12 cellular contexts compared by ENCODE assay signal in the genomic region with DNA sequence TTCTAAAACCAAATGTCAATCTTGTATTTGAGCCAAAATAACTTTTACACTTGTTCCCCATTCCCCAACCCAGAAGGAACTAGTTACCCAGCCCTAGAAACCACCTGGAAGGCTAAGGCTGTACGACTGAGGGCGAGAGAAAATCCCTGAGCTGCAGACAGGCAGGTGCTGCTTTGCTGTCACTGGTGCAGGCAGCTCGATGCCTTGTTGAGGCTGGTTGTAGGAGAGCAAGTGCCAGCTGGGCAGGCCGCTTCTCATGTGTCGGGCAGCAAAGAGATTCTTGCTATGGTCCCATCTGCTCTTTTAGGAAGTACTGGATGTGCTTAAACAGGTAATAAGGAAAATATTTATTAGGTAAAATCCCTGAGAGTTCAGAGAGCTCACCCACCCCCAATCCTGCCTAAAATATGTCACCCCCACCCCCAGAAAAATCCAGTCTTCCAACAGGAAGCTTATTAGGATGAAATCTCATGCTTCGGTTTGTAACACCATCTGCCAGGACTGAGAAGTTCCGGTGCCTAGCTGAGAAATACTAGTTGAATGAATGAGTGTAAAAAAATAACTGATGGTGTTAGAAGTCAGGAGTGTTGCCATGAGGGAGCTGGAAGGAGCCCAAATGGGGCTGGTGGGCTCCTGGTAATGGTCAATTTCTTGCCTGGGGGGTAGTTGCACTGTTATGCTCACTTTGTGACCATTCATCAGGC.
A peak's percentile ranks its signal among the peaks of the same experiment; 100 is the strongest.
DNase-seq lines count a peak whose midpoint lies in the region; ATAC-seq and TF ChIP-seq lines count a peak whose summit lies in the region.
"Had no signal": no experiment of that assay in that cellular context is flagged by ENCODE, and none has a peak within 500 bp of the region (broad histone marks: within the 10 kb centered on the region; RNA-seq: fewer than 3 reads in every experiment).

No MANE protein-coding gene starts in this region.

- H3K4me1 Mint-ChIP-seq in type B pancreatic cell (ENCODE audit: unreplicated experiment) = peaks cover 12% of the 10 kb centered on the region
- H3K4me1 Mint-ChIP-seq in WTC11 = peaks cover 19% of the 10 kb centered on the region
- H3K4me1 Mint-ChIP-seq in activated T-helper 17 cell treated with anti-CD3 and anti-CD28 coated beads, Interleukin-2, amount 50 U/mL, for 72 hours = no peaks in the 10 kb centered on the region

- H3K27me3 ChIP-seq in foreskin keratinocyte = no peaks in the 10 kb centered on the region
- H3K27me3 ChIP-seq: MG63 had no signal

- peaks cover 17% of the 10 kb centered on the region for H3K36me3 Mint-ChIP-seq in type B pancreatic cell
- H3K36me3 Mint-ChIP-seq in WTC11 = peaks cover 9% of the 10 kb centered on the region
- H3K36me3 Mint-ChIP-seq in activated T-helper 17 cell treated with anti-CD3 and anti-CD28 coated beads, Interleukin-2, amount 50 U/mL, for 72 hours (ENCODE audit: low read depth) = peaks cover 6% of the 10 kb centered on the region

- no peak for DNase-seq in Right ventricle myocardium superior
- no peak for DNase-seq in Right ventricle myocardium inferior (ENCODE audit: missing footprints)
- DNase-seq in NCI-H1694 treated with DMSO at 0.1 percent for 48 hours (lab: John Stamatoyannopoulos, UW) = peak; percentile 83
- DNase-seq in foreskin keratinocyte = no peak
- no peak for DNase-seq in type B pancreatic cell (ENCODE audit: extremely low spot score, unreplicated experiment)
- DNase-seq in WTC11 (ENCODE audit: low spot score) = no peak
- DNase-seq in activated CD4-positive, CD25-positive, alpha-beta regulatory T cell treated with anti-CD3 and anti-CD28 coated beads, Interleukin-2, amount 50 U/mL, for 72 hours = no peak
- DNase-seq: activated T-cell treated with anti-CD3 and anti-CD28 coated beads, Interleukin-2, amount 50 U/mL, for 24 hours; effector CD8-positive, alpha-beta T cell; MG63 had no signal

- H3K27me3 Mint-ChIP-seq in type B pancreatic cell (no peaks in the 10 kb centered on the region), WTC11 (ENCODE audit: low read depth) (no peaks in the 10 kb centered on the region)
- no peaks in the 10 kb centered on the region for H3K27me3 Mint-ChIP-seq in activated T-helper 17 cell treated with anti-CD3 and anti-CD28 coated beads, Interleukin-2, amount 50 U/mL, for 72 hours
- H3K27me3 Mint-ChIP-seq: activated T-cell treated with anti-CD3 and anti-CD28 coated beads, Interleukin-2, amount 50 U/mL, for 24 hours had no signal

- H3K4me1 ChIP-seq in foreskin keratinocyte = peaks cover 48% of the 10 kb centered on the region

- intact Hi-C loops in Right ventricle myocardium superior (cut with DNase I) (no loop called here), Right ventricle myocardium inferior (cut with DNase I) (no loop called here)

- peak overlapping the region; percentile 91 for H3K27ac Mint-ChIP-seq in type B pancreatic cell
- H3K27ac Mint-ChIP-seq in WTC11 = no peak overlapping the region
- no peak overlapping the region for H3K27ac Mint-ChIP-seq in activated T-helper 17 cell treated with anti-CD3 and anti-CD28 coated beads, Interleukin-2, amount 50 U/mL, for 72 hours
- H3K27ac Mint-ChIP-seq: activated T-cell treated with anti-CD3 and anti-CD28 coated beads, Interleukin-2, amount 50 U/mL, for 24 hours had no signal

- H3K9me3 Mint-ChIP-seq in type B pancreatic cell (no peaks in the 10 kb centered on the region), WTC11 (no peaks in the 10 kb centered on the region)
- no peaks in the 10 kb centered on the region for H3K9me3 Mint-ChIP-seq in activated T-helper 17 cell treated with anti-CD3 and anti-CD28 coated beads, Interleukin-2, amount 50 U/mL, for 72 hours
- H3K9me3 Mint-ChIP-seq: activated T-cell treated with anti-CD3 and anti-CD28 coated beads, Interleukin-2, amount 50 U/mL, for 24 hours had no signal

- CTCF ChIA-PET in WTC11 (lab: Charles Lee) = no interaction called here

- peak; percentile 25 for ATAC-seq in Right ventricle myocardium superior (ENCODE audit: poor library complexity)
- ATAC-seq in Right ventricle myocardium inferior = no peak
- no peak for ATAC-seq in foreskin keratinocyte
- ATAC-seq in WTC11 = no peak
- no peak for ATAC-seq in activated T-helper 17 cell treated with anti-CD3 and anti-CD28 coated beads, Interleukin-2, amount 50 U/mL, for 72 hours (replicated peaks)

- peak overlapping the region; percentile 90 for H3K27ac ChIP-seq in foreskin keratinocyte
- H3K27ac ChIP-seq: C4-2B had no signal

- TF ChIP-seq CTCF in foreskin keratinocyte (conservative IDR thresholded peaks at IDR 0.05) (no peak), type B pancreatic cell (conservative IDR thresholded peaks at IDR 0.05) (no peak), WTC11 (IDR thresholded peaks at IDR 0.05) (no peak)

- POLR2A ChIA-PET in WTC11 (lab: Charles Lee) = no interaction called here

- H3K4me3 Mint-ChIP-seq in type B pancreatic cell = no peak overlapping the region
- H3K4me3 Mint-ChIP-seq in WTC11 = no peak overlapping the region
- no peak overlapping the region for H3K4me3 Mint-ChIP-seq in activated T-helper 17 cell treated with anti-CD3 and anti-CD28 coated beads, Interleukin-2, amount 50 U/mL, for 72 hours
- H3K4me3 Mint-ChIP-seq: activated T-cell treated with anti-CD3 and anti-CD28 coated beads, Interleukin-2, amount 50 U/mL, for 24 hours had no signal

TF ChIP-seq in WTC11, 78 proteins besides CTCF, POLR2A, EP300 and RAD21:
- TF ChIP-seq PRRX2 (CRISPR knock-in tag; IDR thresholded peaks at IDR 0.05) = no peak
- TF ChIP-seq, protein P1, sequence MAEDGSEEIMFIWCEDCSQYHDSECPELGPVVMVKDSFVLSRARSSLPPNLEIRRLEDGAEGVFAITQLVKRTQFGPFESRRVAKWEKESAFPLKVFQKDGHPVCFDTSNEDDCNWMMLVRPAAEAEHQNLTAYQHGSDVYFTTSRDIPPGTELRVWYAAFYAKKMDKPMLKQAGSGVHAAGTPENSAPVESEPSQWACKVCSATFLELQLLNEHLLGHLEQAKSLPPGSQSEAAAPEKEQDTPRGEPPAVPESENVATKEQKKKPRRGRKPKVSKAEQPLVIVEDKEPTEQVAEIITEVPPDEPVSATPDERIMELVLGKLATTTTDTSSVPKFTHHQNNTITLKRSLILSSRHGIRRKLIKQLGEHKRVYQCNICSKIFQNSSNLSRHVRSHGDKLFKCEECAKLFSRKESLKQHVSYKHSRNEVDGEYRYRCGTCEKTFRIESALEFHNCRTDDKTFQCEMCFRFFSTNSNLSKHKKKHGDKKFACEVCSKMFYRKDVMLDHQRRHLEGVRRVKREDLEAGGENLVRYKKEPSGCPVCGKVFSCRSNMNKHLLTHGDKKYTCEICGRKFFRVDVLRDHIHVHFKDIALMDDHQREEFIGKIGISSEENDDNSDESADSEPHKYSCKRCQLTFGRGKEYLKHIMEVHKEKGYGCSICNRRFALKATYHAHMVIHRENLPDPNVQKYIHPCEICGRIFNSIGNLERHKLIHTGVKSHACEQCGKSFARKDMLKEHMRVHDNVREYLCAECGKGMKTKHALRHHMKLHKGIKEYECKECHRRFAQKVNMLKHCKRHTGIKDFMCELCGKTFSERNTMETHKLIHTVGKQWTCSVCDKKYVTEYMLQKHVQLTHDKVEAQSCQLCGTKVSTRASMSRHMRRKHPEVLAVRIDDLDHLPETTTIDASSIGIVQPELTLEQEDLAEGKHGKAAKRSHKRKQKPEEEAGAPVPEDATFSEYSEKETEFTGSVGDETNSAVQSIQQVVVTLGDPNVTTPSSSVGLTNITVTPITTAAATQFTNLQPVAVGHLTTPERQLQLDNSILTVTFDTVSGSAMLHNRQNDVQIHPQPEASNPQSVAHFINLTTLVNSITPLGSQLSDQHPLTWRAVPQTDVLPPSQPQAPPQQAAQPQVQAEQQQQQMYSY (CRISPR knock-in tag; IDR thresholded peaks at IDR 0.05) = no peak
- TF ChIP-seq, protein P2, sequence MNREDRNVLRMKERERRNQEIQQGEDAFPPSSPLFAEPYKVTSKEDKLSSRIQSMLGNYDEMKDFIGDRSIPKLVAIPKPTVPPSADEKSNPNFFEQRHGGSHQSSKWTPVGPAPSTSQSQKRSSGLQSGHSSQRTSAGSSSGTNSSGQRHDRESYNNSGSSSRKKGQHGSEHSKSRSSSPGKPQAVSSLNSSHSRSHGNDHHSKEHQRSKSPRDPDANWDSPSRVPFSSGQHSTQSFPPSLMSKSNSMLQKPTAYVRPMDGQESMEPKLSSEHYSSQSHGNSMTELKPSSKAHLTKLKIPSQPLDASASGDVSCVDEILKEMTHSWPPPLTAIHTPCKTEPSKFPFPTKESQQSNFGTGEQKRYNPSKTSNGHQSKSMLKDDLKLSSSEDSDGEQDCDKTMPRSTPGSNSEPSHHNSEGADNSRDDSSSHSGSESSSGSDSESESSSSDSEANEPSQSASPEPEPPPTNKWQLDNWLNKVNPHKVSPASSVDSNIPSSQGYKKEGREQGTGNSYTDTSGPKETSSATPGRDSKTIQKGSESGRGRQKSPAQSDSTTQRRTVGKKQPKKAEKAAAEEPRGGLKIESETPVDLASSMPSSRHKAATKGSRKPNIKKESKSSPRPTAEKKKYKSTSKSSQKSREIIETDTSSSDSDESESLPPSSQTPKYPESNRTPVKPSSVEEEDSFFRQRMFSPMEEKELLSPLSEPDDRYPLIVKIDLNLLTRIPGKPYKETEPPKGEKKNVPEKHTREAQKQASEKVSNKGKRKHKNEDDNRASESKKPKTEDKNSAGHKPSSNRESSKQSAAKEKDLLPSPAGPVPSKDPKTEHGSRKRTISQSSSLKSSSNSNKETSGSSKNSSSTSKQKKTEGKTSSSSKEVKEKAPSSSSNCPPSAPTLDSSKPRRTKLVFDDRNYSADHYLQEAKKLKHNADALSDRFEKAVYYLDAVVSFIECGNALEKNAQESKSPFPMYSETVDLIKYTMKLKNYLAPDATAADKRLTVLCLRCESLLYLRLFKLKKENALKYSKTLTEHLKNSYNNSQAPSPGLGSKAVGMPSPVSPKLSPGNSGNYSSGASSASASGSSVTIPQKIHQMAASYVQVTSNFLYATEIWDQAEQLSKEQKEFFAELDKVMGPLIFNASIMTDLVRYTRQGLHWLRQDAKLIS (CRISPR knock-in tag; IDR thresholded peaks at IDR 0.05; ENCODE audit: borderline replicate concordance) = no peak
- TF ChIP-seq, protein P3, sequence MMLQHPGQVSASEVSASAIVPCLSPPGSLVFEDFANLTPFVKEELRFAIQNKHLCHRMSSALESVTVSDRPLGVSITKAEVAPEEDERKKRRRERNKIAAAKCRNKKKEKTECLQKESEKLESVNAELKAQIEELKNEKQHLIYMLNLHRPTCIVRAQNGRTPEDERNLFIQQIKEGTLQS (CRISPR knock-in tag; conservative IDR thresholded peaks at IDR 0.05) = no peak
